Comparison of ENCODE assay signal across 10 cellular contexts in genomic region chr4:100823993-100824323, GRCh38.
DNase-seq lines count a peak whose midpoint lies in the region; ATAC-seq lines count a peak whose summit lies in the region.
"Had no signal": no experiment of that assay in that cellular context is flagged by ENCODE, and none has a peak within 500 bp of the region (broad histone marks: within the 10 kb centered on the region; RNA-seq: fewer than 3 reads in every experiment).

No MANE protein-coding gene starts in this region.

- no peak for DNase-seq in activated T-cell treated with anti-CD3 and anti-CD28 coated beads, Interleukin-2, amount 50 U/mL, for 72 hours
- no peak for DNase-seq in activated T-cell treated with anti-CD3 and anti-CD28 coated beads, Interleukin-2, amount 50 U/mL, for 1 hour
- DNase-seq in medulla oblongata (ENCODE audit: extremely low spot score) (no peak), KBM-7 (no peak)
- no peak for DNase-seq in activated CD8-positive, alpha-beta memory T cell treated with anti-CD3 and anti-CD28 coated beads, Interleukin-2, amount 50 U/mL, for 4 hours
- DNase-seq: activated B cell treated with CpG ODN at 0.5 μM for 24 hours, NCI-H2227 treated with DMSO at 0.1 percent for 48 hours had no signal

- peak in 1 of 2 donors; percentile 3 for ATAC-seq in activated T-cell treated with anti-CD3 and anti-CD28 coated beads, Interleukin-2, amount 50 U/mL, for 72 hours (replicated peaks in 1 of 2)
- ATAC-seq in GM21717 (IDR thresholded peaks at IDR 0.05; ENCODE audit: unreplicated experiment) (peak; percentile 6), HG03103 (IDR thresholded peaks at IDR 0.05; ENCODE audit: low read depth, unreplicated experiment) (peak; percentile 16)
- ATAC-seq in stimulated activated memory B cell treated with anti-CD40 and anti-IgM and Interleukin-4, amounts not matched to agents 10 μg/mL and 1 μg/mL and 100 μg/mL, for 72 hours, result peak; percentile 3

- peaks cover 31% of the 10 kb centered on the region for H3K4me1 Mint-ChIP-seq in activated T-cell treated with anti-CD3 and anti-CD28 coated beads, Interleukin-2, amount 50 U/mL, for 72 hours (ENCODE audit: low read depth)
- H3K4me1 Mint-ChIP-seq in stimulated activated memory B cell treated with anti-CD40 and anti-IgM and Interleukin-4, amounts not matched to agents 10 μg/mL and 1 μg/mL and 100 μg/mL, for 72 hours, result no peaks in the 10 kb centered on the region
- H3K4me1 Mint-ChIP-seq: activated B cell treated with CpG ODN at 0.5 μM for 24 hours had no signal

- H3K4me3 Mint-ChIP-seq in activated T-cell treated with anti-CD3 and anti-CD28 coated beads, Interleukin-2, amount 50 U/mL, for 72 hours, result peak overlapping the region in 1 of 2 donors; percentile 57
- H3K4me3 Mint-ChIP-seq in stimulated activated memory B cell treated with anti-CD40 and anti-IgM and Interleukin-4, amounts not matched to agents 10 μg/mL and 1 μg/mL and 100 μg/mL, for 72 hours, result no peak overlapping the region
- H3K4me3 Mint-ChIP-seq: activated B cell treated with CpG ODN at 0.5 μM for 24 hours had no signal

- in situ Hi-C loops in KBM-7 (cut with MboI; ENCODE audit: low pct_unique_long_range_greater_than_20kb, low sequenced_read_pairs), result no loop called here

- peak overlapping the region; percentile 32 for H3K27ac Mint-ChIP-seq in activated T-cell treated with anti-CD3 and anti-CD28 coated beads, Interleukin-2, amount 50 U/mL, for 72 hours
- no peak overlapping the region for H3K27ac Mint-ChIP-seq in stimulated activated memory B cell treated with anti-CD40 and anti-IgM and Interleukin-4, amounts not matched to agents 10 μg/mL and 1 μg/mL and 100 μg/mL, for 72 hours
- H3K27ac Mint-ChIP-seq: activated B cell treated with CpG ODN at 0.5 μM for 24 hours had no signal

- peaks cover 4% of the 10 kb centered on the region in 2 donors for H3K36me3 Mint-ChIP-seq in activated T-cell treated with anti-CD3 and anti-CD28 coated beads, Interleukin-2, amount 50 U/mL, for 72 hours (ENCODE audit: insufficient read depth in 2 of 2)
- no peaks in the 10 kb centered on the region for H3K36me3 Mint-ChIP-seq in stimulated activated memory B cell treated with anti-CD40 and anti-IgM and Interleukin-4, amounts not matched to agents 10 μg/mL and 1 μg/mL and 100 μg/mL, for 72 hours

- peaks cover 5 to 6% of the 10 kb centered on the region in 2 donors for H3K9me3 Mint-ChIP-seq in activated T-cell treated with anti-CD3 and anti-CD28 coated beads, Interleukin-2, amount 50 U/mL, for 72 hours
- H3K9me3 Mint-ChIP-seq in stimulated activated memory B cell treated with anti-CD40 and anti-IgM and Interleukin-4, amounts not matched to agents 10 μg/mL and 1 μg/mL and 100 μg/mL, for 72 hours, result no peaks in the 10 kb centered on the region

- peaks cover 6% of the 10 kb centered on the region for H3K27me3 Mint-ChIP-seq in activated T-cell treated with anti-CD3 and anti-CD28 coated beads, Interleukin-2, amount 50 U/mL, for 72 hours (ENCODE audit: low read depth)
- H3K27me3 Mint-ChIP-seq in stimulated activated memory B cell treated with anti-CD40 and anti-IgM and Interleukin-4, amounts not matched to agents 10 μg/mL and 1 μg/mL and 100 μg/mL, for 72 hours, result no peaks in the 10 kb centered on the region
- H3K27me3 Mint-ChIP-seq: activated B cell treated with CpG ODN at 0.5 μM for 24 hours had no signal
